ENCODE assay signal across 2 cellular contexts in genomic region chr2:241148239-241148638, GRCh38.
TF ChIP-seq lines count a peak whose summit lies in the region.

No MANE protein-coding gene starts in this region.

TF ChIP-seq in K562, 482 proteins besides CTCF, POLR2A, EP300 and RAD21:
- TF ChIP-seq FOS (IDR thresholded peaks at IDR 0.05; ENCODE audit: extremely low read depth, insufficient read length) (no peak), MECOM (CRISPR knock-in tag; IDR thresholded peaks at IDR 0.05) (no peak), RNF219 (CRISPR knock-in tag; IDR thresholded peaks at IDR 0.05) (no peak), SREBF1 (IDR thresholded peaks at IDR 0.05; ENCODE audit: borderline replicate concordance, low read depth, low read length) (no peak), PYGO2 (tag; IDR thresholded peaks at IDR 0.05) (no peak), ZNF589 (CRISPR knock-in tag; IDR thresholded peaks at IDR 0.05; ENCODE audit: low read depth) (no peak), MITF (IDR thresholded peaks at IDR 0.05) (no peak), ESRRB (CRISPR knock-in tag; IDR thresholded peaks at IDR 0.05; ENCODE audit: borderline replicate concordance) (no peak), NEUROD1 (IDR thresholded peaks at IDR 0.05; ENCODE audit: borderline replicate concordance, low read depth, low read length, partially characterized antibody) (no peak), E2F1 (CRISPR knock-in tag; IDR thresholded peaks at IDR 0.05) (no peak)
TF ChIP-seq in K562: peak in this region for 0.

TF ChIP-seq in neural cell, 6 proteins besides CTCF, POLR2A, EP300 and RAD21:
- TF ChIP-seq SMC3 (conservative IDR thresholded peaks at IDR 0.05; ENCODE audit: poor library complexity) (no peak), POLR2AphosphoS5 (IDR thresholded peaks at IDR 0.05) (no peak), MXI1 (conservative IDR thresholded peaks at IDR 0.05; ENCODE audit: poor library complexity, severe bottlenecking) (no peak), TAF1 (IDR thresholded peaks at IDR 0.05; ENCODE audit: low read depth) (no peak), REST (IDR thresholded peaks at IDR 0.05; ENCODE audit: borderline replicate concordance) (no peak), EZH2 (IDR thresholded peaks at IDR 0.05; ENCODE audit: borderline replicate concordance, insufficient read depth, low read length, poor library complexity, severe bottlenecking) (no peak)
TF ChIP-seq in neural cell: peak in this region for 0.
